Comparison of ENCODE assay signal across 1 cellular context in genomic region chrX:48497871-48498270, GRCh38.
TF ChIP-seq lines count a peak whose summit lies in the region.

No MANE protein-coding gene starts in this region.

TF ChIP-seq in HCT116, 20 proteins besides CTCF, POLR2A, EP300 and RAD21:
- TF ChIP-seq ATF3 (IDR thresholded peaks at IDR 0.05) = no peak
- TF ChIP-seq EGR1 (IDR thresholded peaks at IDR 0.05; ENCODE audit: low read depth) = no peak
- no peak for TF ChIP-seq CBX3 (IDR thresholded peaks at IDR 0.05; ENCODE audit: low read depth)
- no peak for TF ChIP-seq EZH2 (IDR thresholded peaks at IDR 0.05)
